ENCODE assay signal across 8 cellular contexts in the genomic region with DNA sequence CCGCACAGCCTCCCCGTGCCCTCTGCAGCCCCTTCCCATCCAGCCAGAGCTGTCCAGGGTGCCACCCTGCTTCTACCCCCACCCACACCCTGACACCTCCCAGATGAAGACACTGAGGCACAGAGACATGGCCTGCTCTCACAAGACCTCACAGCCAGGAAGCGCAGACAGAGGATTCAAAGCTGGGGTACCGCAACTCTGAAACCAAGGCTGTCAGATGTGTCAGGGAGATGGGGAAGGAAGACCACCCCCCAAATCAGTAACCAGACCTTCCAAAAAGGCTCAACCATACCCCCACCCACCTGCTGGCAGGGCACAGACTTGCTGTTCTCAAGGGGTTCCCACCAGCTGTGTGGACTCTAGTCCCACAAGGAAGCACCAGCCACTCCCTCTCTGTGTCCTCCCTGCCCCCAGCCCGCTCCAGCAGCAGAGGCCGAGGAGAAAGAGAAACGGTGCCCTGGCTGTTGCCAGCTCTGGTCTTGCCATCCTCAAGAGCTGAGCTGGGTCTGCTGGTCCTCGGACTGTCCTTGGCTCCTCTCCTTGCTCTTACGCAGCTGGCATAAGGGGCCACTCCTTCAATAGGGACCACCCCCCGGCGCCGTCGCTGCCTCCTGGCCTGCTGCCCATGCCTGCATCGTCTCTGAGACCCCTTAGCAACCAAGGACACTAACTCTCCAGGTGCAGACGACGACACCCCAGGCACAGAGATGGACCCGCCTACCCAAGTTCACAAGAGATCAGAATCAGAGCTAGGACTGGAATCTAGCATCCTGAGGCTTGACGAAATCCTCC. TPM values are rescaled to one million over a fixed set of nuclear protein-coding genes. Genes with fewer than 3 reads are reported as not detected.
A peak's percentile ranks its signal among the peaks of the same experiment; 100 is the strongest.
DNase-seq lines count a peak whose midpoint lies in the region; ATAC-seq and TF ChIP-seq lines count a peak whose summit lies in the region.

No MANE protein-coding gene starts in this region.

- H3K9ac ChIP-seq in GM23248: peak overlapping the region; percentile 85

- peaks cover 34% of the 10 kb centered on the region for H3K4me1 ChIP-seq in GM23248 (ENCODE audit: insufficient read depth)

- peaks cover 21% of the 10 kb centered on the region; the same call in 1 of the 2 replicates for H3F3A ChIP-seq in GM23248 (ENCODE audit: insufficient read depth)

- in situ Hi-C loops in GM23248 (cut with MboI): no loop called here

- H3K36me3 Mint-ChIP-seq in activated B cell treated with CpG ODN at 0.5 μM for 24 hours (ENCODE audit: low read depth): peaks cover 76% of the 10 kb centered on the region

- H3K9me2 ChIP-seq in GM23248 (ENCODE audit: insufficient read depth): no peaks in the 10 kb centered on the region

- POLR2A ChIA-PET in activated B cell treated with CpG ODN at 0.5 μM for 24 hours (lab: Charles Lee): interaction anchor here (0.5 to 23.4 kb wide), 16 partner anchors 9 to 957 kb away, joined by 3 to 913 read pairs (median 10); partner anchors contain the start of genes ATP6V1G1 and TMEM268
- POLR2A ChIA-PET in HEK293T (lab: Yijun Ruan, JAX): no interaction called here

- no peaks in the 10 kb centered on the region for H3K27me3 Mint-ChIP-seq in activated B cell treated with CpG ODN at 0.5 μM for 24 hours

- H3K4me3 ChIP-seq in GM23248 (peak overlapping the region; percentile 85), retinal pigment epithelial cell (ENCODE audit: low read length) (peak overlapping the region; percentile 55)

- peaks cover 43% of the 10 kb centered on the region for H3K79me2 ChIP-seq in GM23248 (ENCODE audit: insufficient read depth)

- CTCF ChIA-PET in activated B cell treated with CpG ODN at 0.5 μM for 24 hours (lab: Charles Lee): interaction anchor here (1.0 to 6.3 kb wide), 10 partner anchors 8 to 266 kb away, joined by 3 to 46 read pairs (median 8); no protein-coding TSS in a partner anchor
- CTCF ChIA-PET in HEK293T (lab: Yijun Ruan, JAX): interaction anchor here (0.6 kb wide), 1 partner anchor 10 kb away, joined by 3 read pairs; no protein-coding TSS in a partner anchor

- no peaks in the 10 kb centered on the region for H3K9me3 ChIP-seq in GM23248 (ENCODE audit: low read depth)

- no peak for TF ChIP-seq CTCF in activated B cell treated with CpG ODN at 0.5 μM for 24 hours (IDR thresholded peaks at IDR 0.05)
- no peak for TF ChIP-seq CTCF in retinal pigment epithelial cell (conservative IDR thresholded peaks at IDR 0.05; ENCODE audit: low read depth, low read length)

- H3K4me3 Mint-ChIP-seq in activated B cell treated with CpG ODN at 0.5 μM for 24 hours: peak overlapping the region; percentile 97

- peak overlapping the region; percentile 78 for H3K27ac ChIP-seq in GM23248

- DNase-seq in GM23248: peak; percentile 65
- DNase-seq in activated B cell treated with CpG ODN at 0.5 μM for 24 hours: no peak
- DNase-seq in head of caudate nucleus: peak in 37 of 42 donors; percentile 33 to 78 (median 64)
- DNase-seq in retinal pigment epithelial cell (ENCODE audit: low read depth): no peak
- no peak for DNase-seq in HEK293T (ENCODE audit: extremely low spot score)
- no peak for DNase-seq in NCI-H1105 treated with DMSO at 0.1 percent for 48 hours (lab: John Stamatoyannopoulos, UW)

- peak overlapping the region; percentile 93 for H3K27ac Mint-ChIP-seq in activated B cell treated with CpG ODN at 0.5 μM for 24 hours

- peaks cover 91% of the 10 kb centered on the region for H3K4me1 Mint-ChIP-seq in activated B cell treated with CpG ODN at 0.5 μM for 24 hours

- H3K27me3 ChIP-seq in GM23248 (replicated peaks; ENCODE audit: insufficient read depth): no peaks in the 10 kb centered on the region

- H3K4me2 ChIP-seq in GM23248 (ENCODE audit: unreplicated experiment): peak overlapping the region; percentile 96

- H3K9me3 Mint-ChIP-seq in activated B cell treated with CpG ODN at 0.5 μM for 24 hours: no peaks in the 10 kb centered on the region

- ATAC-seq in activated B cell treated with CpG ODN at 0.5 μM for 24 hours (ENCODE audit: low read depth): no peak
- ATAC-seq in GM18498 (IDR thresholded peaks at IDR 0.05; ENCODE audit: unreplicated experiment): no peak
- no peak for ATAC-seq in GM19023 (IDR thresholded peaks at IDR 0.05; ENCODE audit: unreplicated experiment)

- no peaks in the 10 kb centered on the region for H4K20me1 ChIP-seq in GM23248 (ENCODE audit: insufficient read depth)

- whole genome bisulfite sequencing in GM23248 (ENCODE audit: low coverage in 1 of 2, low lambda C conversion rate in 2 of 2, missing lambda C conversion rate in 2 of 2), 2 experiments: 5 to 7% methylated on average over 18 of the region's 18 CpGs

- intact Hi-C loops in activated B cell treated with CpG ODN at 0.5 μM for 24 hours (cut with micrococcal nuclease): loop anchor here (5.0 kb wide), 1 partner anchor 225 kb away; the partner anchor contains the start of gene TMEM268
- intact Hi-C loops in head of caudate nucleus (cut with DNase I): no loop called here

- H2AFZ ChIP-seq in GM23248: peak overlapping the region; percentile 90

- H3K36me3 ChIP-seq in GM23248 (ENCODE audit: low read depth): no peaks in the 10 kb centered on the region

TF ChIP-seq in HEK293T, 16 proteins besides CTCF, POLR2A, EP300 and RAD21:
- TF ChIP-seq FOXK2 (IDR thresholded peaks at IDR 0.05): no peak
- no peak for TF ChIP-seq NFRKB (IDR thresholded peaks at IDR 0.05)
- no peak for TF ChIP-seq ELF4 (IDR thresholded peaks at IDR 0.05)
- no peak for TF ChIP-seq BHLHE40 (IDR thresholded peaks at IDR 0.05; ENCODE audit: borderline replicate concordance)
- TF ChIP-seq CTBP1 (IDR thresholded peaks at IDR 0.05; ENCODE audit: borderline replicate concordance): no peak
- no peak for TF ChIP-seq HDGF (IDR thresholded peaks at IDR 0.05; ENCODE audit: borderline replicate concordance)
- TF ChIP-seq ARNT (IDR thresholded peaks at IDR 0.05): no peak
- no peak for TF ChIP-seq ZNF384 (IDR thresholded peaks at IDR 0.05)
- no peak for TF ChIP-seq L3MBTL2 (conservative IDR thresholded peaks at IDR 0.05)

RNA-seq across cellular contexts. Expression of gene AKNA, which starts 0.7 kb away (rescaled TPM):
- total RNA-seq in GM23248 (2014; rRNA removed; shearing (Covaris generic)): 6.6 and 8.1 TPM in 2 replicates
- polyA plus RNA-seq in GM23248 (2016; fragmentation: Nextera tagmentation; extraction: Ambion mirVana): 1.8 and 1.9 TPM in 2 replicates
- total RNA-seq in activated B cell treated with CpG ODN at 0.5 μM for 24 hours: 283 and 322 TPM in 2 replicates

RNA-seq across cellular contexts. Expression of gene ORM2, which starts 57.4 kb away (rescaled TPM):
- not detected in 2 replicates for total RNA-seq in GM23248 (2014; rRNA removed; shearing (Covaris generic))
- polyA plus RNA-seq in GM23248 (2016; fragmentation: Nextera tagmentation; extraction: Ambion mirVana): not detected in 2 replicates
- total RNA-seq in activated B cell treated with CpG ODN at 0.5 μM for 24 hours: not detected in 2 replicates

Comparison
In these comparisons a context has a peak if more than half of its experiments do, and no peak if none do; other contexts are left out.
1. DNase-seq: peak in GM23248 (single experiment) and head of caudate nucleus (37 of 42); none in activated B cell treated with CpG ODN at 0.5 μM for 24 hours (single experiment), retinal pigment epithelial cell (single experiment), HEK293T (single experiment) and NCI-H1105 treated with DMSO at 0.1 percent for 48 hours (single experiment).
2. RNA of gene AKNA, which starts 0.7 kb away (total RNA-seq): 283 to 322 TPM in activated B cell treated with CpG ODN at 0.5 μM for 24 hours; 6.6 to 8.1 TPM in GM23248; every median in the first group is over 10 times any median in the second.